Comparison of ENCODE assay signal across 17 cellular contexts in genomic region chr2:18896106-18896505, GRCh38.
DNase-seq lines count a peak whose midpoint lies in the region; ATAC-seq and TF ChIP-seq lines count a peak whose summit lies in the region.
"Had no signal": no experiment of that assay in that cellular context is flagged by ENCODE, and none has a peak within 500 bp of the region (broad histone marks: within the 10 kb centered on the region; RNA-seq: fewer than 3 reads in every experiment).

No MANE protein-coding gene starts in this region.

- H3K14ac ChIP-seq in mesenchymal stem cell (ENCODE audit: low read length in 2 of 2): no peak overlapping the region

- no peak overlapping the region for H3K9ac ChIP-seq in mammary epithelial cell (ENCODE audit: insufficient read depth, low read length)
- peak overlapping the region; percentile 26 for H3K9ac ChIP-seq in mesenchymal stem cell (ENCODE audit: low read length)

- H3K4me1 Mint-ChIP-seq in MCF 10A (ENCODE audit: insufficient read depth, unreplicated experiment): peaks cover 7% of the 10 kb centered on the region
- no peaks in the 10 kb centered on the region for H3K4me1 Mint-ChIP-seq in natural killer cell
- H3K4me1 Mint-ChIP-seq: GM23338 had no signal

- intact Hi-C loops in MCF 10A (cut with micrococcal nuclease): no loop called here
- intact Hi-C loops in mammary epithelial cell (cut with micrococcal nuclease): no loop called here
- intact Hi-C loops in right lobe of liver (cut with DNase I): no loop called here
- intact Hi-C loops in left colon (cut with DNase I, micrococcal nuclease): no loop called here
- intact Hi-C loops in uterus (cut with DNase I; ENCODE audit: low total_unique reads): no loop called here
- intact Hi-C loops in natural killer cell (cut with micrococcal nuclease): no loop called here

- no peaks in the 10 kb centered on the region for H3K79me1 ChIP-seq in mesenchymal stem cell (replicated peaks; ENCODE audit: low read length, poor library complexity, severe bottlenecking)

- H4K8ac ChIP-seq in mesenchymal stem cell (ENCODE audit: low read length): no peak overlapping the region

- H3K36me3 ChIP-seq in mammary epithelial cell (ENCODE audit: insufficient read depth, low read length) (no peaks in the 10 kb centered on the region), mesenchymal stem cell (ENCODE audit: control insufficient read depth in 1 of 2, insufficient read depth in 2 of 2, low read depth in 1 of 2, low read length in 2 of 2) (no peaks in the 10 kb centered on the region), right lobe of liver (no peaks in the 10 kb centered on the region), uterus (no peaks in the 10 kb centered on the region)
- H3K36me3 ChIP-seq: MG63 had no signal

- no peak overlapping the region for H3K4ac ChIP-seq in mesenchymal stem cell (ENCODE audit: low read depth in 1 of 2, low read length in 2 of 2)

- H3K4me3 ChIP-seq in mammary epithelial cell (replicated peaks in 1 of 3; ENCODE audit: insufficient read depth in 1 of 3, low read depth in 2 of 3, low read length in 3 of 3) (no peak overlapping the region), choroid plexus epithelial cell (ENCODE audit: low read depth, low read length) (no peak overlapping the region), mesenchymal stem cell (ENCODE audit: insufficient read depth in 1 of 2, low read depth in 1 of 2, low read length in 2 of 2) (no peak overlapping the region), right lobe of liver (no peak overlapping the region), uterus (no peak overlapping the region)
- H3K4me3 ChIP-seq: GM23338, MG63, PC-9 had no signal

- no TSS peak for BruUV-seq in MCF 10A (replicated peaks; lab: Mats Ljungman, UMichigan)
- BruUV-seq in mammary epithelial cell (replicated peaks; lab: Mats Ljungman, UMichigan): no TSS peak

- H3K36me3 Mint-ChIP-seq in MCF 10A (ENCODE audit: insufficient read depth, unreplicated experiment): no peaks in the 10 kb centered on the region
- peaks cover 14% of the 10 kb centered on the region for H3K36me3 Mint-ChIP-seq in natural killer cell

- no peak overlapping the region for H3K27ac ChIP-seq in mammary epithelial cell (ENCODE audit: insufficient read depth, low read depth, low read length)
- no peak overlapping the region for H3K27ac ChIP-seq in mesenchymal stem cell (ENCODE audit: low read length, poor library complexity, severe bottlenecking)
- no peak overlapping the region for H3K27ac ChIP-seq in right lobe of liver
- no peak overlapping the region for H3K27ac ChIP-seq in uterus
- H3K27ac ChIP-seq: 22Rv1, PC-9 had no signal

- H3K9me3 Mint-ChIP-seq in MCF 10A (ENCODE audit: unreplicated experiment) (no peaks in the 10 kb centered on the region), natural killer cell (peaks cover 8 to 11% of the 10 kb centered on the region in 2 donors)
- H3K9me3 Mint-ChIP-seq: GM23338 had no signal

- POLR2A ChIA-PET in MCF 10A (lab: Yijun Ruan, JAX): interaction anchor here (1.1 kb wide), 1 partner anchor 64 kb away, joined by 4 read pairs; no protein-coding TSS in a partner anchor

- TF ChIP-seq POLR2A in right lobe of liver (IDR thresholded peaks at IDR 0.05): no peak
- no peak for TF ChIP-seq POLR2A in uterus (IDR thresholded peaks at IDR 0.05)

- 100% methylated on average over 1 of the region's 1 CpG for WGBS in mammary epithelial cell (ENCODE audit: low coverage, missing lambda C conversion rate)
- 100% methylated on average over 1 of the region's 1 CpG for WGBS in mesenchymal stem cell
- WGBS in right lobe of liver (ENCODE audit: insufficient coverage, low coverage, low lambda C conversion rate, missing lambda C conversion rate): 100% methylated on average over 1 of the region's 1 CpG

- H3K27me3 Mint-ChIP-seq in MCF 10A (ENCODE audit: insufficient read depth, unreplicated experiment): no peaks in the 10 kb centered on the region
- no peaks in the 10 kb centered on the region for H3K27me3 Mint-ChIP-seq in natural killer cell (ENCODE audit: low read depth in 2 of 2)

- H3K79me2 ChIP-seq in mammary epithelial cell (ENCODE audit: insufficient read depth, low read length): no peaks in the 10 kb centered on the region

- no peak for TF ChIP-seq CTCF in MCF 10A (IDR thresholded peaks at IDR 0.05; ENCODE audit: unreplicated experiment)
- no peak for TF ChIP-seq CTCF in mammary epithelial cell (conservative IDR thresholded peaks at IDR 0.05 in 1 of 2, IDR thresholded peaks at IDR 0.05 in 1 of 2; ENCODE audit: extremely low read depth in 1 of 2, insufficient read depth in 1 of 2, low read depth in 1 of 2, low read length in 2 of 2)
- TF ChIP-seq CTCF in choroid plexus epithelial cell (conservative IDR thresholded peaks at IDR 0.05; ENCODE audit: low read depth, low read length): no peak
- TF ChIP-seq CTCF in right lobe of liver (IDR thresholded peaks at IDR 0.05): no peak
- TF ChIP-seq CTCF in uterus (IDR thresholded peaks at IDR 0.05): no peak
- TF ChIP-seq CTCF in natural killer cell (IDR thresholded peaks at IDR 0.05): no peak

- DNase-seq in MCF 10A (ENCODE audit: unreplicated experiment) (no peak), mammary epithelial cell (no peak), choroid plexus epithelial cell (ENCODE audit: low read depth) (peak; percentile 24), mesenchymal stem cell (no peak), right lobe of liver (no peak), left colon (no peak), uterus (no peak), natural killer cell (no peak)
- DNase-seq: Caco-2, DMS79, KG1, MG63, NCI-H1092 treated with DMSO at 0.1 percent for 48 hours, NCI-H1694, PC-9 had no signal

- no peak overlapping the region for H2BK15ac ChIP-seq in mesenchymal stem cell (ENCODE audit: low read depth, poor library complexity, severe bottlenecking)

- H2AFZ ChIP-seq in mammary epithelial cell (ENCODE audit: low read depth, low read length): no peak overlapping the region
- H2AFZ ChIP-seq in mesenchymal stem cell (ENCODE audit: low read depth, low read length): no peak overlapping the region
- H2AFZ ChIP-seq: GM23338, PC-9 had no signal

- in situ Hi-C loops in mammary epithelial cell (cut with MboI; ENCODE audit: low sequenced_read_pairs in 2 of 2): loop anchor here in 1 of 2 donors (25.0 kb wide), 1 partner anchor 791 kb away; no protein-coding TSS in a partner anchor

- H3K4me2 ChIP-seq in mammary epithelial cell (ENCODE audit: insufficient read depth, low read depth, low read length) (no peak overlapping the region), mesenchymal stem cell (ENCODE audit: low read length, poor library complexity, severe bottlenecking) (no peak overlapping the region)
- H3K4me2 ChIP-seq: GM23338, PC-9 had no signal

- H3K23ac ChIP-seq in mesenchymal stem cell (ENCODE audit: low read length in 2 of 2): no peak overlapping the region

- ATAC-seq in right lobe of liver (no peak), left colon (no peak), natural killer cell (no peak)
- ATAC-seq: GM23338 had no signal

- H3K9me3 ChIP-seq in mammary epithelial cell (replicated peaks; ENCODE audit: insufficient read depth, low read length): no peaks in the 10 kb centered on the region
- no peaks in the 10 kb centered on the region for H3K9me3 ChIP-seq in mesenchymal stem cell (ENCODE audit: control insufficient read depth, low read length)
- H3K9me3 ChIP-seq in right lobe of liver: no peaks in the 10 kb centered on the region
- no peaks in the 10 kb centered on the region for H3K9me3 ChIP-seq in uterus
- H3K9me3 ChIP-seq: Caco-2, MG63 had no signal

- H2BK5ac ChIP-seq in mesenchymal stem cell (ENCODE audit: low read depth, low read length, poor library complexity, severe bottlenecking): no peak overlapping the region

- H3K27ac Mint-ChIP-seq in MCF 10A (ENCODE audit: low read depth, unreplicated experiment) (peak overlapping the region; percentile 20), natural killer cell (no peak overlapping the region)
- H3K27ac Mint-ChIP-seq: GM23338 had no signal

- H3K27me3 ChIP-seq in mammary epithelial cell (ENCODE audit: insufficient read depth, low read length): no peaks in the 10 kb centered on the region
- H3K27me3 ChIP-seq in mesenchymal stem cell (ENCODE audit: control insufficient read depth in 1 of 2, insufficient read depth in 1 of 2, low read length in 2 of 2): no peaks in the 10 kb centered on the region
- no peaks in the 10 kb centered on the region for H3K27me3 ChIP-seq in right lobe of liver
- H3K27me3 ChIP-seq in uterus: no peaks in the 10 kb centered on the region
- H3K27me3 ChIP-seq: MG63 had no signal

- no peak overlapping the region for H2BK12ac ChIP-seq in mesenchymal stem cell (ENCODE audit: low read length in 2 of 2)

- no peak overlapping the region for H2BK120ac ChIP-seq in mesenchymal stem cell (ENCODE audit: low read depth, low read length)

- no peaks in the 10 kb centered on the region for H3K4me1 ChIP-seq in mammary epithelial cell (ENCODE audit: insufficient read depth, low read length)
- H3K4me1 ChIP-seq in mesenchymal stem cell (ENCODE audit: control insufficient read depth, insufficient read depth, low read depth, low read length): peaks cover 1% of the 10 kb centered on the region
- peaks cover 0 to 6% (median 0%) of the 10 kb centered on the region in 4 donors for H3K4me1 ChIP-seq in right lobe of liver
- H3K4me1 ChIP-seq in uterus: peaks cover 0 to under 1% of the 10 kb centered on the region in 2 donors

- H3K18ac ChIP-seq in mesenchymal stem cell (ENCODE audit: low read depth in 1 of 2, low read length in 2 of 2): no peak overlapping the region

- no peaks in the 10 kb centered on the region for H4K20me1 ChIP-seq in mammary epithelial cell (ENCODE audit: insufficient read depth, low read length)

- dilution Hi-C loops in mammary epithelial cell (cut with HindIII; ENCODE audit: low sequenced_read_pairs): no loop called here

- H3K4me3 Mint-ChIP-seq in MCF 10A (ENCODE audit: unreplicated experiment) (no peak overlapping the region), natural killer cell (no peak overlapping the region)
- H3K4me3 Mint-ChIP-seq: GM23338 had no signal

- H4K91ac ChIP-seq in mesenchymal stem cell (ENCODE audit: low read length): no peak overlapping the region

- CTCF ChIA-PET in MCF 10A (lab: Yijun Ruan, JAX) (no interaction called here), mammary epithelial cell (lab: Charles Lee; ENCODE audit: low non-redundant PET) (no interaction called here)

- no peak overlapping the region for H2AK5ac ChIP-seq in mesenchymal stem cell (ENCODE audit: low read length, severe bottlenecking)
